In the genomic region with DNA sequence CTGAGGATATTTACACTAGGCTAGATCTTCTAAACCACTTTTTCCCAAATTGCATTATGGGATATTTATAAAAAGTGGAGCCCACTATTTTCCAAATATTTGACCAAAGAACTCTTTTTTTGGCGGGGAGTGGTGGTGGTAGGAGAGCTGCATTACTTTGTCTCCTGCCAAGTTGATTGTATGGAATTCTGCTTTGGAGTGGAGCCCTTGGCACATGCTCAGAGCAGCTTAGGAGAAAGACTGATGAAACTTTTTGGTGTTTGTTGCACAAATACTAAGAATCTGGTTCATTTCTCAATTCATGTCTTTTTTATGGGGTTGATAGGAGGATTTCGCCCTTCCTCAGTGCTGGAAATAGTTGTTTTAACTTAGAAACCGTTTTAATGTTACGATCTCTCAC, we compare ENCODE assay signal across 38 cellular contexts.
"Had no signal": no experiment of that assay in that cellular context is flagged by ENCODE, and none has a peak within 500 bp of the region (broad histone marks: within the 10 kb centered on the region; RNA-seq: fewer than 3 reads in every experiment).

No MANE protein-coding gene starts in this region.

- ATAC-seq: activated T-cell treated with anti-CD3 and anti-CD28 coated beads, Interleukin-2, amount 50 U/mL, for 4 hours; activated T-helper 17 cell treated with anti-CD3 and anti-CD28 coated beads, Interleukin-2, amount 50 U/mL, for 72 hours; body of pancreas; K562; PC-3; Right ventricle myocardium inferior; SK-N-SH treated with all-trans-retinoic acid at 6 μM for 48 hours; T-cell; T-helper 17 cell had no signal

- H3K27ac ChIP-seq: body of pancreas, breast epithelium, Peyer's patch, VCaP had no signal

- FAIRE-seq: astrocyte, K562 had no signal

- H3K4me1 ChIP-seq: body of pancreas, breast epithelium had no signal

- H3K9me3 ChIP-seq: body of pancreas, breast epithelium, Peyer's patch had no signal

- H3K4me3 ChIP-seq: body of pancreas, breast epithelium, K562, Peyer's patch had no signal

- DNase-seq: activated B cell treated with CpG ODN at 0.5 μM for 24 hours; activated CD4-positive, alpha-beta memory T cell treated with anti-CD3 and anti-CD28 coated beads for 36 hours; activated CD4-positive, alpha-beta T cell treated with anti-CD3 and anti-CD28 coated beads for 4 hours; activated CD4-positive, alpha-beta T cell treated with anti-CD3 and anti-CD28 coated beads, Interleukin-2, amount 50 U/mL, for 1 hour; activated CD4-positive, CD25-positive, alpha-beta regulatory T cell treated with anti-CD3 and anti-CD28 coated beads, Interleukin-2, amount 50 U/mL, for 72 hours; activated CD8-positive, alpha-beta memory T cell treated with anti-CD3 and anti-CD28 coated beads, Interleukin-2, amount 50 U/mL, for 4 hours; activated effector memory CD4-positive, alpha-beta T cell treated with anti-CD3 and anti-CD28 coated beads, Interleukin-2, amount 50 U/mL, for 16 hours; activated naive CD4-positive, alpha-beta T cell; activated naive CD4-positive, alpha-beta T cell treated with anti-CD3 and anti-CD28 coated beads, Interleukin-2, amount 50 U/mL, for 16 hours; activated naive CD8-positive, alpha-beta T cell treated with anti-CD3 and anti-CD28 coated beads for 36 hours; activated T-cell treated with anti-CD3 and anti-CD28 coated beads for 4 hours; activated T-cell treated with anti-CD3 and anti-CD28 coated beads, Interleukin-2, amount 50 U/mL, for 4 hours; amygdala; body of pancreas; NCI-H1092; NCI-H1436 treated with DMSO at 0.1 percent for 48 hours; NCI-H1694 treated with DMSO at 0.1 percent for 48 hours; NCI-H2029 treated with DMSO at 0.1 percent for 48 hours; NCI-H2107; NCI-H2171; NCI-H510A; NCI-H526; NCI-H748 treated with DMSO at 0.1 percent for 48 hours; NK-92 treated with Interleukin-12 subunit alpha and Interleukin-12 subunit beta, amount 100 ng/mL, for 24 hours; PC-3; Peyer's patch; RPMI8226; SIG-M5; T-cell; T-helper 17 cell; T-helper 9 cell had no signal

- H3K27me3 ChIP-seq: body of pancreas, breast epithelium, Peyer's patch had no signal

- H3K36me3 ChIP-seq: breast epithelium, Peyer's patch had no signal
